Comparison of ENCODE assay signal across 16 cellular contexts in the genomic region with DNA sequence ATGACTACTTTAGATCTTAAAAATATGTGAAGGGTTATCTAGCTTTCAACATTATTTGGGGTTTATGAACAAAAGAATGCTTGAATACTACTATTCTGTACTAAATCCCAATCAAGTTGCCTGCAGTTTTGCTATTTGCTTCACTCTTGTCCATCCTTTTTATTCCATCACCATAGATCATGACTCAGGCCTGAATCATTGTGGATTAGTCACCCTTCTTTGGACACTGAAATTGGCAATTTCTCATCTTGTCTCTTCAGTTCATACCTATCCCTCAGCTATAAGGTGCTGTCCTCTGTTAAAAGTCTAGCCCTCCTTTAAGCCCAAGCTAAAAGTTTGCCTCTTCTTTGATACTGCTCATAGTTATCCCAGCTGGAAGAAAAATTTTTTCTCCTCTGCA.
DNase-seq lines count a peak whose midpoint lies in the region; TF ChIP-seq lines count a peak whose summit lies in the region.
"Had no signal": no experiment of that assay in that cellular context is flagged by ENCODE, and none has a peak within 500 bp of the region (broad histone marks: within the 10 kb centered on the region; RNA-seq: fewer than 3 reads in every experiment).

No MANE protein-coding gene starts in this region.

- H3K36me3 ChIP-seq in osteoblast (ENCODE audit: insufficient read depth, low read length), result no peaks in the 10 kb centered on the region
- H3K36me3 ChIP-seq: gastroesophageal sphincter, right atrium auricular region, stomach had no signal

- no peak overlapping the region for H2AFZ ChIP-seq in osteoblast (ENCODE audit: low read length)

- H3K27ac ChIP-seq in epithelial cell of prostate (no peak overlapping the region), osteoblast (ENCODE audit: low read depth, low read length) (no peak overlapping the region)
- H3K27ac ChIP-seq: gastroesophageal sphincter, right atrium auricular region, stomach had no signal

- no peaks in the 10 kb centered on the region for H3K27me3 ChIP-seq in osteoblast (ENCODE audit: insufficient read depth, low read length)
- H3K27me3 ChIP-seq: gastroesophageal sphincter, right atrium auricular region, stomach had no signal

- no peaks in the 10 kb centered on the region for H4K20me1 ChIP-seq in osteoblast (ENCODE audit: insufficient read depth, low read length)

- DNase-seq in GM04503 (ENCODE audit: low read depth) (peak; percentile 22), RKO (ENCODE audit: low spot score) (peak; percentile 84), epithelial cell of prostate (ENCODE audit: low read depth, low spot score) (peak; percentile 6), osteoblast (ENCODE audit: insufficient read length, low spot score, missing footprints) (peak; percentile 73), DMS79 (lab: John Stamatoyannopoulos, UW) (no peak), GDM1 (lab: John Stamatoyannopoulos, UW) (no peak), NCI-H2171 (lab: John Stamatoyannopoulos, UW) (no peak)
- DNase-seq in activated effector memory CD4-positive, alpha-beta T cell treated with anti-CD3 and anti-CD28 coated beads, Interleukin-2, amount 50 U/mL, for 16 hours, result no peak
- DNase-seq: activated naive CD4-positive, alpha-beta T cell treated with anti-CD3 and anti-CD28 coated beads for 36 hours; CD8-positive, alpha-beta T cell; NCI-H1105; NCI-H526 treated with DMSO at 0.1 percent for 48 hours; Right ventricle myocardium superior; stomach had no signal

- TF ChIP-seq CTCF in osteoblast (IDR thresholded peaks at IDR 0.05; ENCODE audit: extremely low read depth, low read depth, low read length), result no peak

- H3K4me1 ChIP-seq in osteoblast (ENCODE audit: insufficient read depth, low read length), result no peaks in the 10 kb centered on the region
- H3K4me1 ChIP-seq: right atrium auricular region had no signal

- H3K79me2 ChIP-seq in osteoblast (ENCODE audit: insufficient read depth, low read length), result no peaks in the 10 kb centered on the region

- H3K4me2 ChIP-seq in osteoblast (ENCODE audit: insufficient read depth, low read length), result no peak overlapping the region

- no peaks in the 10 kb centered on the region for H3K9me3 ChIP-seq in osteoblast (ENCODE audit: low read depth, low read length)
- H3K9me3 ChIP-seq: stomach had no signal

- H3K4me3 ChIP-seq in osteoblast (ENCODE audit: insufficient read depth, low read length), result no peak overlapping the region
- H3K4me3 ChIP-seq: gastroesophageal sphincter, right atrium auricular region, stomach had no signal

Comparison
In these comparisons a context has a peak if more than half of its experiments do, and no peak if none do; other contexts are left out.
1. DNase-seq: peak in GM04503 (single experiment), RKO (single experiment), epithelial cell of prostate (single experiment) and osteoblast (single experiment); none in DMS79 (single experiment), GDM1 (single experiment), NCI-H2171 (single experiment) and activated effector memory CD4-positive, alpha-beta T cell treated with anti-CD3 and anti-CD28 coated beads, Interleukin-2, amount 50 U/mL, for 16 hours (single experiment).